Comparison of ENCODE assay signal across 36 cellular contexts in the genomic region with DNA sequence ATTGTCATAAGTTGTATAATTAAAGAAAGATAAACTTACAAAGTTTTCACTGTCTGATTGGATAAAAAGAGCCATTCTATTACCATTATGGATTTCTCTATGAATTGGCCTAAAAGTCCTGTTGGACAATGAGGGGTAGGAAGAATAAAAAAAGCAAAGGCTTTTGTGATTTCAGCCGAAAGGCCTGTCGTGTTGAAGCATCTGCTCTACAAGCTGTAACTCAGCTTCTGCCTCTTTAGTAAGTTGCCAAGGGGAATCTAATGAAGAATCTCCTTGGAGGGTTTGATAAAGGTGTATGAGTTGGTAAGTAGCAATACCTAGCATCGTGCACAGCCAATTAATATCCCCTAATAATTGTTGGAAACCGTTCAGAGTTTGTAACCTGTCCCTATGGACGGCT. TPM values are rescaled to one million over a fixed set of nuclear protein-coding genes. Genes with fewer than 3 reads are reported as not detected.
DNase-seq lines count a peak whose midpoint lies in the region; ATAC-seq and TF ChIP-seq lines count a peak whose summit lies in the region.
"Had no signal": no experiment of that assay in that cellular context is flagged by ENCODE, and none has a peak within 500 bp of the region (broad histone marks: within the 10 kb centered on the region; RNA-seq: fewer than 3 reads in every experiment).

No MANE protein-coding gene starts in this region.

- H3K27me3 ChIP-seq in dorsolateral prefrontal cortex: no peaks in the 10 kb centered on the region
- no peaks in the 10 kb centered on the region for H3K27me3 ChIP-seq in transverse colon
- H3K27me3 ChIP-seq: BE2C; BLaER1; BLaER1 treated with 17β-estradiol and CSF1 and Interleukin-3, amounts not matched to agents 10 nM and 100 nM had no signal

- peaks cover 0 to 12% of the 10 kb centered on the region in 2 donors for H3K9me3 ChIP-seq in transverse colon
- H3K9me3 ChIP-seq: BE2C had no signal

- ATAC-seq in HG02970 (IDR thresholded peaks at IDR 0.05; ENCODE audit: low FRiP score, unreplicated experiment): no peak
- ATAC-seq: A549; CD8-positive, alpha-beta T cell had no signal

- WGBS in transverse colon (ENCODE audit: low coverage in 1 of 2), 2 donors: 87 to 92% methylated on average over 3 to 5 of the region's 5 CpGs

- TF ChIP-seq CTCF in VCaP (conservative IDR thresholded peaks at IDR 0.05): no peak
- TF ChIP-seq CTCF in dorsolateral prefrontal cortex (IDR thresholded peaks at IDR 0.05 in 54 of 56, conservative IDR thresholded peaks at IDR 0.05 in 2 of 56; ENCODE audit: low read depth in 1 of 56, partially characterized antibody in 56 of 56): no peak
- TF ChIP-seq CTCF in transverse colon (IDR thresholded peaks at IDR 0.05): no peak

- TF ChIP-seq EP300 in transverse colon (IDR thresholded peaks at IDR 0.05; ENCODE audit: low read depth): no peak

- H3K4me3 ChIP-seq in dorsolateral prefrontal cortex (no peak overlapping the region), transverse colon (no peak overlapping the region)
- H3K4me3 ChIP-seq: A549; BLaER1; BLaER1 treated with 17β-estradiol and CSF1 and Interleukin-3, amounts not matched to agents 10 nM and 100 nM had no signal

- H3K4me1 ChIP-seq in transverse colon: peaks cover 0 to 13% (median 3%) of the 10 kb centered on the region in 4 donors
- H3K4me1 ChIP-seq: A549, BE2C, Caco-2 had no signal

- peaks cover 0 to 24% (median 3%) of the 10 kb centered on the region in 4 donors for H3K36me3 ChIP-seq in transverse colon
- H3K36me3 ChIP-seq: BE2C had no signal

- peak overlapping the region; percentile 73 for H3K27ac ChIP-seq in VCaP
- peak overlapping the region in 35 of 59 donors; percentile 3 to 91 (median 49) for H3K27ac ChIP-seq in dorsolateral prefrontal cortex
- no peak overlapping the region for H3K27ac ChIP-seq in transverse colon
- H3K27ac ChIP-seq: 22Rv1; A549; BLaER1; BLaER1 treated with 17β-estradiol and CSF1 and Interleukin-3, amounts not matched to agents 10 nM and 100 nM; C4-2B had no signal

- no peak for TF ChIP-seq POLR2A in transverse colon (IDR thresholded peaks at IDR 0.05)

- intact Hi-C loops in dorsolateral prefrontal cortex (cut with DNase I) (no loop called here), transverse colon (cut with DNase I; ENCODE audit: low total_unique reads) (no loop called here)

- in situ Hi-C loops in G401 (cut with HindIII; ENCODE audit: low sequenced_read_pairs) (no loop called here), transverse colon (cut with MboI; ENCODE audit: low pct_ligation_motif_present in 1 of 4, low pct_unique_long_range_greater_than_20kb in 1 of 4, low sequenced_read_pairs in 3 of 4) (no loop called here)

- peak; percentile 84 for DNase-seq in G401 (ENCODE audit: low spot score)
- DNase-seq in cerebellar cortex (ENCODE audit: low spot score): peak; percentile 81
- DNase-seq in dorsolateral prefrontal cortex: peak in 1 of 10 donors; percentile 28
- no peak for DNase-seq in cerebellum (ENCODE audit: low spot score)
- no peak for DNase-seq in transverse colon
- no peak for DNase-seq in T-helper 9 cell
- DNase-seq: 8988T; ACHN; AML-193; BE2C; Caco-2; Calu3; CD4-positive, alpha-beta memory T cell; CD4-positive, alpha-beta T cell; CD4-positive, CD25-positive, alpha-beta regulatory T cell; CD8-positive, alpha-beta memory T cell; CD8-positive, alpha-beta T cell; COR-L47; DMS 273 treated with DMSO at 0.1 percent for 48 hours; DMS153; DMS53; DMS79; DMS79 treated with DMSO at 0.1 percent for 48 hours; DND-41; EL had no signal

RNA-seq across cellular contexts. Expression of a gene that starts 25.2 kb away (rescaled TPM):
- total RNA-seq in G401 (2014; rRNA removed; shearing (Covaris generic)): not detected in 2 replicates
- total RNA-seq in dorsolateral prefrontal cortex (under 1 TPM in 7 of 120 experiments, not detected in 113; 0.20 to 0.47 (median 0.28) TPM), cerebellum (not detected), transverse colon (not detected)
- total RNA-seq: A172; A673; Caco-2; Calu3; CD4-positive, alpha-beta memory T cell; CD4-positive, alpha-beta T cell; CD4-positive, CD25-positive, alpha-beta regulatory T cell; CD8-positive, alpha-beta memory T cell; CD8-positive, alpha-beta T cell; Daoy had no signal

RNA-seq across cellular contexts. Expression of a gene that starts 25.8 kb away (rescaled TPM):
- 6.3 and 11.6 TPM in 2 replicates for total RNA-seq in G401 (2014; rRNA removed; shearing (Covaris generic))
- total RNA-seq in dorsolateral prefrontal cortex (10 to 100 TPM in 1 of 120 experiments, 1 to 10 TPM in 119; 2.2 to 11.9 (median 5.0) TPM), cerebellum (8.9 TPM), transverse colon (100 to 1,000 TPM in 1 of 4 donors, 10 to 100 TPM in 2, 1 to 10 TPM in 1; 6.0 to 150 (median 13.9) TPM)

RNA-seq across cellular contexts. Expression of a gene that starts 56.0 kb away (rescaled TPM):
- not detected in 2 replicates for total RNA-seq in G401 (2014; rRNA removed; shearing (Covaris generic))
- under 1 TPM in 1 of 120 experiments, not detected in 119; 0.21 TPM for total RNA-seq in dorsolateral prefrontal cortex
- total RNA-seq in cerebellum: not detected
- not detected for total RNA-seq in transverse colon
- total RNA-seq: A172; A673; B cell; Calu3; CD4-positive, alpha-beta memory T cell; CD4-positive, alpha-beta T cell; CD4-positive, CD25-positive, alpha-beta regulatory T cell; CD8-positive, alpha-beta memory T cell; CD8-positive, alpha-beta T cell; Daoy had no signal

Comparison
In these comparisons a context has a peak if more than half of its experiments do, and no peak if none do; other contexts are left out.
1. DNase-seq: peak in G401 (single experiment) and cerebellar cortex (single experiment); none in cerebellum (single experiment), transverse colon (single experiment) and T-helper 9 cell (single experiment).
2. H3K27ac ChIP-seq: peak in VCaP (single experiment) and dorsolateral prefrontal cortex (35 of 59); none in transverse colon (0 of 4).